Comparison of ENCODE assay signal across 1 cellular context in genomic region chr14:30528119-30528518, GRCh38.
TF ChIP-seq lines count a peak whose summit lies in the region.

No MANE protein-coding gene starts in this region.

TF ChIP-seq in GM23338, 12 proteins besides CTCF, POLR2A, EP300 and RAD21 (continued from another document):
- peak; percentile 66 for TF ChIP-seq REST (IDR thresholded peaks at IDR 0.05; ENCODE audit: unreplicated experiment)
